In genomic region chr12:42360747-42361403, GRCh38 we compare ENCODE assay signal across 11 cellular contexts. TPM values are rescaled to one million over a fixed set of nuclear protein-coding genes. Genes with fewer than 3 reads are reported as not detected.
A peak's percentile ranks its signal among the peaks of the same experiment; 100 is the strongest.
DNase-seq lines count a peak whose midpoint lies in the region; ATAC-seq and TF ChIP-seq lines count a peak whose summit lies in the region.
"Had no signal": no experiment of that assay in that cellular context is flagged by ENCODE, and none has a peak within 500 bp of the region (broad histone marks: within the 10 kb centered on the region; RNA-seq: fewer than 3 reads in every experiment).

No MANE protein-coding gene starts in this region.

- no peaks in the 10 kb centered on the region for H3K27me3 Mint-ChIP-seq in CD14-positive monocyte (ENCODE audit: low read depth in 3 of 3)

- H3K4me1 Mint-ChIP-seq in CD14-positive monocyte = peaks cover 12% of the 10 kb centered on the region

- H3K27ac ChIP-seq in upper lobe of right lung = no peak overlapping the region
- H3K27ac ChIP-seq: vagina, WERI-Rb-1 had no signal

- H3K27ac Mint-ChIP-seq in CD14-positive monocyte = peak overlapping the region in 2 of 7 donors; percentile 26 to 36

- peaks cover 34 to 36% of the 10 kb centered on the region in 2 donors for H3K36me3 Mint-ChIP-seq in CD14-positive monocyte

- peak; percentile 43 for DNase-seq in iris pigment epithelial cell (ENCODE audit: low read depth)
- DNase-seq in upper lobe of right lung = no peak
- no peak for DNase-seq in CD14-positive monocyte (ENCODE audit: low spot score)
- DNase-seq in NCI-H2107 (lab: John Stamatoyannopoulos, UW) = no peak
- DNase-seq: caudate nucleus; stimulated activated CD4-positive, alpha-beta T cell treated with anti-CD3 and anti-CD28 coated beads, Interleukin-1b, Interleukin-23, amount 100 ng/mL, for 48 hours; WERI-Rb-1 had no signal

- no peaks in the 10 kb centered on the region for H3K9me3 ChIP-seq in upper lobe of right lung
- H3K9me3 ChIP-seq: vagina had no signal

- H3K9me3 Mint-ChIP-seq in CD14-positive monocyte = no peaks in the 10 kb centered on the region

- H3K4me1 ChIP-seq in upper lobe of right lung = no peaks in the 10 kb centered on the region
- H3K4me1 ChIP-seq: vagina had no signal

- peak; percentile 77 for ATAC-seq in GM18873 (IDR thresholded peaks at IDR 0.05; ENCODE audit: low FRiP score, unreplicated experiment)
- ATAC-seq in GM21786 (IDR thresholded peaks at IDR 0.05; ENCODE audit: unreplicated experiment) = peak; percentile 80
- peak; percentile 69 for ATAC-seq in HG03457 (IDR thresholded peaks at IDR 0.05; ENCODE audit: unreplicated experiment)
- ATAC-seq in upper lobe of right lung = no peak

- no peaks in the 10 kb centered on the region for H3K27me3 ChIP-seq in upper lobe of right lung
- H3K27me3 ChIP-seq: vagina had no signal

- H3K4me3 ChIP-seq in upper lobe of right lung = no peak overlapping the region
- H3K4me3 ChIP-seq: vagina had no signal

- intact Hi-C loops in upper lobe of right lung (cut with DNase I) = no loop called here
- intact Hi-C loops in CD14-positive monocyte (cut with micrococcal nuclease) = no loop called here

- H3K4me3 Mint-ChIP-seq in CD14-positive monocyte = no peak overlapping the region

- no peak for TF ChIP-seq CTCF in upper lobe of right lung (IDR thresholded peaks at IDR 0.05)
- no peak for TF ChIP-seq CTCF in CD14-positive monocyte (IDR thresholded peaks at IDR 0.05)

- peaks cover 14% of the 10 kb centered on the region for H3K36me3 ChIP-seq in upper lobe of right lung
- H3K36me3 ChIP-seq: vagina had no signal

RNA-seq across cellular contexts. Expression of gene PPHLN1, which starts 34.9 kb away (rescaled TPM):
- total RNA-seq in upper lobe of right lung = 41.8 TPM
- polyA plus RNA-seq in CD14-positive monocyte = 10 to 100 TPM; 68.7 to 74.8 TPM

RNA-seq across cellular contexts. Expression of gene ZCRB1, which starts 35.0 kb away (rescaled TPM):
- 36.2 TPM for total RNA-seq in upper lobe of right lung
- 10 to 100 TPM; 32.2 to 34.4 TPM for polyA plus RNA-seq in CD14-positive monocyte
